In the genomic region with DNA sequence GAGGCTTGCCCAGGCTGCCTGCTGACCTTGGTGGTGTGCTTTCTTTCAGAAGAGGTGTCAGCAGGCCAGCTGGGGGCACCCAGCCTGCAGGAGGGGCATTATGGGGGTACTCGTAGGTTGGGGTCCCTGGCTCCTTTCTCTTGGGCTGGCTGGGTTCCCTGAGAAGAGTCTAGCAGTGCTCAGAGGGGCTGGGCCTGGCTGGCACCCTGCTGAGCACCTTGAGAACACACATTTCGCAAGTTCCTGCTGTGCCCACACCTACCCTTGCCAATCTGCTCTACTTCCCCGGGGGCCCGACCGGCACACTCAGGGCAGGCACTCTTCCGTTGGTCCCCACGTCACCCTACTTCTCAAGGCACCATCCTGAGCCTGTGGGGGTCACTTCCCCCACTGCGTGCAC, we compare ENCODE assay signal across 30 cellular contexts. TPM values are rescaled to one million over a fixed set of nuclear protein-coding genes. Genes with fewer than 3 reads are reported as not detected.
A peak's percentile ranks its signal among the peaks of the same experiment; 100 is the strongest.
DNase-seq lines count a peak whose midpoint lies in the region; ATAC-seq, FAIRE-seq and TF ChIP-seq lines count a peak whose summit lies in the region.
"Had no signal": no experiment of that assay in that cellular context is flagged by ENCODE, and none has a peak within 500 bp of the region (broad histone marks: within the 10 kb centered on the region; RNA-seq: fewer than 3 reads in every experiment).

No MANE protein-coding gene starts in this region.

- no peak overlapping the region for H3K4me3 Mint-ChIP-seq in activated naive CD4-positive, alpha-beta T cell treated with anti-CD3 and anti-CD28 coated beads, Interleukin-2, amount 10 ng/mL, durations not matched to agents 7 days and 5 days
- no peak overlapping the region for H3K4me3 Mint-ChIP-seq in progenitor cell of endocrine pancreas (ENCODE audit: low read depth)
- H3K4me3 Mint-ChIP-seq: activated CD8-positive, alpha-beta memory T cell treated with anti-CD3 and anti-CD28 coated beads, Interleukin-2, amount 10 ng/mL, durations not matched to agents 7 days and 5 days; activated T-cell treated with anti-CD3 and anti-CD28 coated beads, Interleukin-2, amount 50 U/mL, for 72 hours had no signal

- no peak for FAIRE-seq in kidney (lab: Jason Lieb, UNC)
- FAIRE-seq: A549, TTC549 had no signal

- no peak overlapping the region for H3K27ac ChIP-seq in kidney (ENCODE audit: low read depth in 2 of 2, low read length in 2 of 2)
- H3K27ac ChIP-seq: A549, body of pancreas, gastroesophageal sphincter, hepatocyte, Peyer's patch, sigmoid colon, tibial nerve had no signal

- no peaks in the 10 kb centered on the region for H3K9me3 Mint-ChIP-seq in activated naive CD4-positive, alpha-beta T cell treated with anti-CD3 and anti-CD28 coated beads, Interleukin-2, amount 10 ng/mL, durations not matched to agents 7 days and 5 days
- no peaks in the 10 kb centered on the region for H3K9me3 Mint-ChIP-seq in progenitor cell of endocrine pancreas (ENCODE audit: low read depth)
- H3K9me3 Mint-ChIP-seq: activated T-cell treated with anti-CD3 and anti-CD28 coated beads, Interleukin-2, amount 50 U/mL, for 72 hours had no signal

- H3K4me1 ChIP-seq in kidney (ENCODE audit: control insufficient read depth in 1 of 2, insufficient read depth in 1 of 2, low read depth in 1 of 2, low read length in 2 of 2) = peaks cover 10 to 11% of the 10 kb centered on the region in 2 donors

- CTCF ChIA-PET in activated naive CD4-positive, alpha-beta T cell treated with anti-CD3 and anti-CD28 coated beads, Interleukin-2, amount 10 ng/mL, durations not matched to agents 7 days and 5 days (lab: Charles Lee) = no interaction called here

- no peak for TF ChIP-seq CTCF in kidney (IDR thresholded peaks at IDR 0.05; ENCODE audit: borderline replicate concordance, extremely low read depth, insufficient read depth)
- no peak for TF ChIP-seq CTCF in progenitor cell of endocrine pancreas (IDR thresholded peaks at IDR 0.05; ENCODE audit: unreplicated experiment)

- H3K36me3 ChIP-seq in kidney (ENCODE audit: control insufficient read depth in 1 of 2, insufficient read depth in 2 of 2, low read length in 2 of 2) = peaks cover 7 to 15% of the 10 kb centered on the region in 2 donors

- H3K27ac Mint-ChIP-seq in activated naive CD4-positive, alpha-beta T cell treated with anti-CD3 and anti-CD28 coated beads, Interleukin-2, amount 10 ng/mL, durations not matched to agents 7 days and 5 days = peak overlapping the region; percentile 17
- peak overlapping the region; percentile 73 for H3K27ac Mint-ChIP-seq in progenitor cell of endocrine pancreas
- H3K27ac Mint-ChIP-seq: activated CD8-positive, alpha-beta memory T cell treated with anti-CD3 and anti-CD28 coated beads, Interleukin-2, amount 10 ng/mL, durations not matched to agents 7 days and 5 days; activated T-cell treated with anti-CD3 and anti-CD28 coated beads, Interleukin-2, amount 50 U/mL, for 72 hours had no signal

- peaks cover 25% of the 10 kb centered on the region for H3K36me3 Mint-ChIP-seq in activated naive CD4-positive, alpha-beta T cell treated with anti-CD3 and anti-CD28 coated beads, Interleukin-2, amount 10 ng/mL, durations not matched to agents 7 days and 5 days
- H3K36me3 Mint-ChIP-seq in progenitor cell of endocrine pancreas (ENCODE audit: insufficient read depth) = peaks cover 3% of the 10 kb centered on the region

- no peaks in the 10 kb centered on the region for H3K9me3 ChIP-seq in kidney (ENCODE audit: control insufficient read depth in 1 of 2, low read length in 2 of 2)
- H3K9me3 ChIP-seq: A549, body of pancreas, gastroesophageal sphincter, Peyer's patch, sigmoid colon, tibial nerve had no signal

- no peak for ATAC-seq in HG03565 (IDR thresholded peaks at IDR 0.05; ENCODE audit: unreplicated experiment)
- ATAC-seq: A549; activated CD8-positive, alpha-beta memory T cell treated with anti-CD3 and anti-CD28 coated beads, Interleukin-2, amount 10 ng/mL, durations not matched to agents 7 days and 5 days; activated T-cell treated with anti-CD3 and anti-CD28 coated beads, Interleukin-2, amount 50 U/mL, for 72 hours; body of pancreas; gastroesophageal sphincter had no signal

- DNase-seq in activated naive CD4-positive, alpha-beta T cell treated with anti-CD3 and anti-CD28 coated beads, Interleukin-2, amount 10 ng/mL, durations not matched to agents 7 days and 5 days = no peak
- no peak for DNase-seq in activated naive CD4-positive, alpha-beta T cell (lab: John Stamatoyannopoulos, UW)
- peak; percentile 7 for DNase-seq in D341Med (ENCODE audit: low spot score)
- DNase-seq in kidney = peak; percentile 47
- DNase-seq in progenitor cell of endocrine pancreas (ENCODE audit: low spot score, unreplicated experiment) = no peak
- DNase-seq in HPDE6-E6E7 (ENCODE audit: extremely low spot score) = no peak
- no peak for DNase-seq in DMS79 treated with DMSO at 0.1 percent for 48 hours (lab: John Stamatoyannopoulos, UW)
- DNase-seq: activated CD4-positive, alpha-beta T cell treated with anti-CD3 and anti-CD28 coated beads, Interleukin-2, amount 50 U/mL, for 4 hours; activated CD4-positive, CD25-positive, alpha-beta regulatory T cell; activated CD8-positive, alpha-beta memory T cell treated with anti-CD3 and anti-CD28 coated beads, Interleukin-2, amount 10 ng/mL, durations not matched to agents 7 days and 5 days; activated naive CD4-positive, alpha-beta T cell treated with Interleukin-2 at 50 U/mL for 16 hours; activated T-cell treated with anti-CD3 and anti-CD28 coated beads, Interleukin-2, amount 50 U/mL, for 72 hours; AML-193; body of pancreas; CD4-positive, alpha-beta memory T cell; mesendoderm; NCI-H1048; NCI-H1694; Peyer's patch; sigmoid colon; stimulated activated CD4-positive, alpha-beta T cell treated with anti-CD3 and anti-CD28 coated beads, Interleukin-4, amount 100 ng/mL, for 4 hours; T-helper 1 cell had no signal

- H3K4me3 ChIP-seq in kidney (ENCODE audit: low read length in 2 of 2) = no peak overlapping the region
- H3K4me3 ChIP-seq: A549, body of pancreas, gastroesophageal sphincter, hepatocyte, Peyer's patch, sigmoid colon, tibial nerve had no signal

- H3K9ac ChIP-seq in kidney (ENCODE audit: low read length in 2 of 2) = no peak overlapping the region

- peaks cover 17% of the 10 kb centered on the region for H3K4me1 Mint-ChIP-seq in activated naive CD4-positive, alpha-beta T cell treated with anti-CD3 and anti-CD28 coated beads, Interleukin-2, amount 10 ng/mL, durations not matched to agents 7 days and 5 days
- H3K4me1 Mint-ChIP-seq in progenitor cell of endocrine pancreas (ENCODE audit: low read depth) = peaks cover 15% of the 10 kb centered on the region

- intact Hi-C loops in kidney (cut with DNase I) = no loop called here

- no peaks in the 10 kb centered on the region for H3K27me3 Mint-ChIP-seq in activated naive CD4-positive, alpha-beta T cell treated with anti-CD3 and anti-CD28 coated beads, Interleukin-2, amount 10 ng/mL, durations not matched to agents 7 days and 5 days
- no peaks in the 10 kb centered on the region for H3K27me3 Mint-ChIP-seq in progenitor cell of endocrine pancreas
- H3K27me3 Mint-ChIP-seq: activated CD8-positive, alpha-beta memory T cell treated with anti-CD3 and anti-CD28 coated beads, Interleukin-2, amount 10 ng/mL, durations not matched to agents 7 days and 5 days; CD4-positive, alpha-beta memory T cell had no signal

RNA-seq across cellular contexts. Expression of a gene that starts 5.1 kb away (rescaled TPM):
- total RNA-seq in kidney (0.54 TPM), progenitor cell of endocrine pancreas (0.58 and 0.62 TPM in 2 replicates)
- not detected for polyA plus RNA-seq in kidney (ENCODE audit: insufficient read depth, low read depth, low replicate concordance)
- total RNA-seq: activated CD8-positive, alpha-beta memory T cell treated with anti-CD3 and anti-CD28 coated beads, Interleukin-2, amount 10 ng/mL, durations not matched to agents 7 days and 5 days; chondrocyte; hepatocyte; posterior vena cava; sigmoid colon; tibial nerve had no signal
- polyA plus RNA-seq: A549 had no signal

RNA-seq across cellular contexts. Expression of a gene that starts 6.0 kb away (rescaled TPM):
- total RNA-seq in kidney = 52.1 TPM
- polyA plus RNA-seq in kidney (ENCODE audit: insufficient read depth, low read depth, low replicate concordance) = 51.8 TPM
- 38.7 and 40.8 TPM in 2 replicates for total RNA-seq in progenitor cell of endocrine pancreas

RNA-seq across cellular contexts. Expression of a gene that starts 11.7 kb away (rescaled TPM):
- total RNA-seq in kidney (52.3 TPM), progenitor cell of endocrine pancreas (45.0 and 45.1 TPM in 2 replicates)
- 14.3 TPM for polyA plus RNA-seq in kidney (ENCODE audit: insufficient read depth, low read depth, low replicate concordance)

RNA-seq across cellular contexts. Expression of a gene that starts 12.4 kb away (rescaled TPM):
- total RNA-seq in kidney (303 TPM), progenitor cell of endocrine pancreas (158 and 169 TPM in 2 replicates)
- 520 TPM for polyA plus RNA-seq in kidney (ENCODE audit: insufficient read depth, low read depth, low replicate concordance)

RNA-seq across cellular contexts. Expression of a gene that starts 51.2 kb away (rescaled TPM):
- total RNA-seq in kidney = 25.7 TPM
- 23.9 TPM for polyA plus RNA-seq in kidney (ENCODE audit: insufficient read depth, low read depth, low replicate concordance)
- total RNA-seq in progenitor cell of endocrine pancreas = 23.3 and 23.8 TPM in 2 replicates

Comparison
In these comparisons a context has a peak if more than half of its experiments do, and no peak if none do; other contexts are left out.
1. DNase-seq: peak in D341Med (single experiment) and kidney (single experiment); none in activated naive CD4-positive, alpha-beta T cell treated with anti-CD3 and anti-CD28 coated beads, Interleukin-2, amount 10 ng/mL, durations not matched to agents 7 days and 5 days (single experiment), activated naive CD4-positive, alpha-beta T cell (0 of 4), progenitor cell of endocrine pancreas (single experiment), HPDE6-E6E7 (single experiment) and DMS79 treated with DMSO at 0.1 percent for 48 hours (single experiment).